ENCODE assay signal across 10 cellular contexts in the genomic region with DNA sequence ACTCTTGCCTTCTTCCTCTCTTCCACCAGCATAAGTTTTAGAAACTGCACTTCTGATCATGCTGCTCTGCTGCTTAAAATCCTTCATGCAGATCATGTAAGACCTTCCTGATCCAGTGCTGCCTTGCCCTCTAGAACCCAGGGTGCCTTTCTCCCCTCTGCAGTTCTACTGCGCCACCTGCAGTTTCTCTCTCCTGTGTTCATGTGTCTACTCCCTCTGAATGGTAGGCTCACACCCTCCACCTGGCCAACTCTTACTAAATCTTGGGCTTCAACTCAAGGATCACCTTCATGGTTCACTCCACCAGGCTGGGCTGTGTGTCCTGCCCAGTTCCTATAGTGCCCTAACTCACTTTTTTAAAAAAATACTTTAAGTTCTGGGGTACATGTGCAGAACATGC.
DNase-seq lines count a peak whose midpoint lies in the region; ATAC-seq and TF ChIP-seq lines count a peak whose summit lies in the region.
"Had no signal": no experiment of that assay in that cellular context is flagged by ENCODE, and none has a peak within 500 bp of the region (broad histone marks: within the 10 kb centered on the region; RNA-seq: fewer than 3 reads in every experiment).

No MANE protein-coding gene starts in this region.

- H3K4me3 Mint-ChIP-seq in CD8-positive, alpha-beta memory T cell = peak overlapping the region in 4 of 7 donors; percentile 20 to 58 (median 38)
- H3K4me3 Mint-ChIP-seq in GM23338 (no peak overlapping the region), WTC11 (no peak overlapping the region)

- peaks cover 66 to 86% (median 82%) of the 10 kb centered on the region in 3 donors for H3K4me1 Mint-ChIP-seq in CD8-positive, alpha-beta memory T cell
- H3K4me1 Mint-ChIP-seq in GM23338 (no peaks in the 10 kb centered on the region), WTC11 (peaks cover 3% of the 10 kb centered on the region; the same call in 1 of the 2 replicates)

- no peaks in the 10 kb centered on the region for H3K9me3 ChIP-seq in CD8-positive, alpha-beta memory T cell (ENCODE audit: low read length)
- no peaks in the 10 kb centered on the region for H3K9me3 ChIP-seq in gastrocnemius medialis
- H3K9me3 ChIP-seq: tibial nerve had no signal

- H3K27ac ChIP-seq in CD8-positive, alpha-beta memory T cell (ENCODE audit: low read depth, low read length) = no peak overlapping the region
- H3K27ac ChIP-seq in GM23338 (ENCODE audit: low read depth) (no peak overlapping the region), gastrocnemius medialis (no peak overlapping the region)
- H3K27ac ChIP-seq: tibial nerve had no signal

- H3K27me3 ChIP-seq in CD8-positive, alpha-beta memory T cell (ENCODE audit: insufficient read depth, low read length, poor library complexity, severe bottlenecking) = no peaks in the 10 kb centered on the region
- no peaks in the 10 kb centered on the region for H3K27me3 ChIP-seq in GM23338 (ENCODE audit: insufficient read depth)
- H3K27me3 ChIP-seq in gastrocnemius medialis = no peaks in the 10 kb centered on the region
- H3K27me3 ChIP-seq: hepatocyte, tibial nerve had no signal

- peak in 2 of 5 donors; percentile 16 to 63 for DNase-seq in CD8-positive, alpha-beta memory T cell
- DNase-seq in GM23338 (ENCODE audit: low spot score) = peak; percentile 51
- peak; percentile 36 for DNase-seq in WTC11 (ENCODE audit: low spot score)
- DNase-seq in fibroblast of villous mesenchyme (ENCODE audit: low read depth) = no peak
- no peak for DNase-seq in EL
- DNase-seq in gastrocnemius medialis = no peak

- H3K36me3 ChIP-seq in CD8-positive, alpha-beta memory T cell (ENCODE audit: insufficient read depth, low read length) = no peaks in the 10 kb centered on the region
- no peaks in the 10 kb centered on the region for H3K36me3 ChIP-seq in GM23338 (ENCODE audit: insufficient read depth)
- no peaks in the 10 kb centered on the region for H3K36me3 ChIP-seq in gastrocnemius medialis
- H3K36me3 ChIP-seq: tibial nerve had no signal

- in situ Hi-C loops in gastrocnemius medialis (cut with MboI; ENCODE audit: low sequenced_read_pairs in 4 of 4) = no loop called here

- peaks cover 0 to 2% (median 0%) of the 10 kb centered on the region in 5 donors for H3K9me3 Mint-ChIP-seq in CD8-positive, alpha-beta memory T cell
- H3K9me3 Mint-ChIP-seq in GM23338 (peaks cover 5% of the 10 kb centered on the region; the same call in 2 of the 3 replicates), WTC11 (peaks cover 4% of the 10 kb centered on the region)

- POLR2A ChIA-PET in CD8-positive, alpha-beta memory T cell (lab: Charles Lee) = no interaction called here
- POLR2A ChIA-PET in WTC11 (lab: Charles Lee) = no interaction called here

- no peaks in the 10 kb centered on the region for H3K79me2 ChIP-seq in GM23338 (replicated peaks; ENCODE audit: insufficient read depth)
- H3K79me2 ChIP-seq: hepatocyte had no signal

- no peaks in the 10 kb centered on the region for H3F3A ChIP-seq in GM23338 (replicated peaks; ENCODE audit: low read depth)

- peak; percentile 84 for ATAC-seq in GM23338
- ATAC-seq in WTC11 = peak; percentile 89
- ATAC-seq in GM21619 (IDR thresholded peaks at IDR 0.05; ENCODE audit: unreplicated experiment) = no peak
- ATAC-seq in HG02798 (IDR thresholded peaks at IDR 0.05; ENCODE audit: poor library complexity, unreplicated experiment) = no peak
- ATAC-seq in gastrocnemius medialis = no peak

- no peak overlapping the region for H3K4me2 ChIP-seq in GM23338
- H3K4me2 ChIP-seq: hepatocyte had no signal

- no peak for TF ChIP-seq POLR2A in gastrocnemius medialis (IDR thresholded peaks at IDR 0.05)

- peaks cover 74% of the 10 kb centered on the region for H3K4me1 ChIP-seq in CD8-positive, alpha-beta memory T cell (ENCODE audit: insufficient read depth, low read length)
- H3K4me1 ChIP-seq in GM23338 (ENCODE audit: insufficient read depth) (no peaks in the 10 kb centered on the region), gastrocnemius medialis (no peaks in the 10 kb centered on the region)
- H3K4me1 ChIP-seq: tibial nerve had no signal

- peak overlapping the region in 7 of 8 donors; percentile 51 to 100 (median 89) for H3K27ac Mint-ChIP-seq in CD8-positive, alpha-beta memory T cell
- H3K27ac Mint-ChIP-seq in GM23338 = no peak overlapping the region
- H3K27ac Mint-ChIP-seq in WTC11 = no peak overlapping the region

- peak; percentile 49 to 87 for TF ChIP-seq CTCF in GM23338 (conservative IDR thresholded peaks at IDR 0.05; ENCODE audit: low read depth in 2 of 2)
- TF ChIP-seq CTCF in WTC11 (IDR thresholded peaks at IDR 0.05) = no peak
- peak; percentile 17 for TF ChIP-seq CTCF in fibroblast of villous mesenchyme (IDR thresholded peaks at IDR 0.05; ENCODE audit: insufficient read depth, low read depth, low read length)
- no peak for TF ChIP-seq CTCF in gastrocnemius medialis (IDR thresholded peaks at IDR 0.05 in 4 of 5, conservative IDR thresholded peaks at IDR 0.05 in 1 of 5)

- CTCF ChIA-PET in CD8-positive, alpha-beta memory T cell (lab: Charles Lee) = no interaction called here
- CTCF ChIA-PET in WTC11 (lab: Charles Lee) = no interaction called here

- H4K20me1 ChIP-seq in GM23338 (replicated peaks; ENCODE audit: insufficient read depth) = no peaks in the 10 kb centered on the region

- no peaks in the 10 kb centered on the region for H3K36me3 Mint-ChIP-seq in CD8-positive, alpha-beta memory T cell
- H3K36me3 Mint-ChIP-seq in GM23338 (ENCODE audit: low read depth) (peaks cover 2% of the 10 kb centered on the region; the same call in 1 of the 3 replicates), WTC11 (peaks cover 4% of the 10 kb centered on the region; the same call in 1 of the 2 replicates)

- peak overlapping the region; percentile 91 for H2AFZ ChIP-seq in GM23338
- H2AFZ ChIP-seq: hepatocyte had no signal

- no peak overlapping the region for H3K4me3 ChIP-seq in CD8-positive, alpha-beta memory T cell (ENCODE audit: low read length)
- H3K4me3 ChIP-seq in GM23338 (no peak overlapping the region), fibroblast of villous mesenchyme (ENCODE audit: low read depth, low read length) (no peak overlapping the region), gastrocnemius medialis (no peak overlapping the region)
- H3K4me3 ChIP-seq: hepatocyte, tibial nerve had no signal

- intact Hi-C loops in gastrocnemius medialis (cut with DNase I; ENCODE audit: low total_unique reads) = no loop called here

- peaks cover 5% of the 10 kb centered on the region; the same call in 1 of the 2 replicates for H3K9me2 ChIP-seq in GM23338 (ENCODE audit: insufficient read depth)

- peaks cover 0 to 1% of the 10 kb centered on the region in 2 donors for H3K27me3 Mint-ChIP-seq in CD8-positive, alpha-beta memory T cell
- H3K27me3 Mint-ChIP-seq in GM23338 (ENCODE audit: insufficient read depth, low read depth, poor library complexity) (peaks cover 2% of the 10 kb centered on the region), WTC11 (ENCODE audit: low read depth) (no peaks in the 10 kb centered on the region)

TF ChIP-seq in GM23338, 12 proteins besides CTCF, POLR2A, EP300 and RAD21 (continues in another document):
- no peak for TF ChIP-seq NANOG (IDR thresholded peaks at IDR 0.05; ENCODE audit: borderline replicate concordance)
- TF ChIP-seq ETS1 (IDR thresholded peaks at IDR 0.05) = no peak
- TF ChIP-seq STAT1 (IDR thresholded peaks at IDR 0.05; ENCODE audit: unreplicated experiment) = no peak
- TF ChIP-seq POLR2AphosphoS5 (IDR thresholded peaks at IDR 0.05; ENCODE audit: low read depth) = no peak

TF ChIP-seq in WTC11, 78 proteins besides CTCF, POLR2A, EP300 and RAD21 (continues in another document):
- TF ChIP-seq SMAD4 (CRISPR knock-in tag; IDR thresholded peaks at IDR 0.05) (no peak), IRF2 (CRISPR knock-in tag; IDR thresholded peaks at IDR 0.05; ENCODE audit: borderline replicate concordance, low read depth) (no peak), MYBL2 (CRISPR knock-in tag; IDR thresholded peaks at IDR 0.05) (no peak)
- TF ChIP-seq, protein P1, sequence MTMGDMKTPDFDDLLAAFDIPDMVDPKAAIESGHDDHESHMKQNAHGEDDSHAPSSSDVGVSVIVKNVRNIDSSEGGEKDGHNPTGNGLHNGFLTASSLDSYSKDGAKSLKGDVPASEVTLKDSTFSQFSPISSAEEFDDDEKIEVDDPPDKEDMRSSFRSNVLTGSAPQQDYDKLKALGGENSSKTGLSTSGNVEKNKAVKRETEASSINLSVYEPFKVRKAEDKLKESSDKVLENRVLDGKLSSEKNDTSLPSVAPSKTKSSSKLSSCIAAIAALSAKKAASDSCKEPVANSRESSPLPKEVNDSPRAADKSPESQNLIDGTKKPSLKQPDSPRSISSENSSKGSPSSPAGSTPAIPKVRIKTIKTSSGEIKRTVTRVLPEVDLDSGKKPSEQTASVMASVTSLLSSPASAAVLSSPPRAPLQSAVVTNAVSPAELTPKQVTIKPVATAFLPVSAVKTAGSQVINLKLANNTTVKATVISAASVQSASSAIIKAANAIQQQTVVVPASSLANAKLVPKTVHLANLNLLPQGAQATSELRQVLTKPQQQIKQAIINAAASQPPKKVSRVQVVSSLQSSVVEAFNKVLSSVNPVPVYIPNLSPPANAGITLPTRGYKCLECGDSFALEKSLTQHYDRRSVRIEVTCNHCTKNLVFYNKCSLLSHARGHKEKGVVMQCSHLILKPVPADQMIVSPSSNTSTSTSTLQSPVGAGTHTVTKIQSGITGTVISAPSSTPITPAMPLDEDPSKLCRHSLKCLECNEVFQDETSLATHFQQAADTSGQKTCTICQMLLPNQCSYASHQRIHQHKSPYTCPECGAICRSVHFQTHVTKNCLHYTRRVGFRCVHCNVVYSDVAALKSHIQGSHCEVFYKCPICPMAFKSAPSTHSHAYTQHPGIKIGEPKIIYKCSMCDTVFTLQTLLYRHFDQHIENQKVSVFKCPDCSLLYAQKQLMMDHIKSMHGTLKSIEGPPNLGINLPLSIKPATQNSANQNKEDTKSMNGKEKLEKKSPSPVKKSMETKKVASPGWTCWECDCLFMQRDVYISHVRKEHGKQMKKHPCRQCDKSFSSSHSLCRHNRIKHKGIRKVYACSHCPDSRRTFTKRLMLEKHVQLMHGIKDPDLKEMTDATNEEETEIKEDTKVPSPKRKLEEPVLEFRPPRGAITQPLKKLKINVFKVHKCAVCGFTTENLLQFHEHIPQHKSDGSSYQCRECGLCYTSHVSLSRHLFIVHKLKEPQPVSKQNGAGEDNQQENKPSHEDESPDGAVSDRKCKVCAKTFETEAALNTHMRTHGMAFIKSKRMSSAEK (CRISPR knock-in tag; IDR thresholded peaks at IDR 0.05; ENCODE audit: borderline replicate concordance) = no peak
- TF ChIP-seq, protein P2, sequence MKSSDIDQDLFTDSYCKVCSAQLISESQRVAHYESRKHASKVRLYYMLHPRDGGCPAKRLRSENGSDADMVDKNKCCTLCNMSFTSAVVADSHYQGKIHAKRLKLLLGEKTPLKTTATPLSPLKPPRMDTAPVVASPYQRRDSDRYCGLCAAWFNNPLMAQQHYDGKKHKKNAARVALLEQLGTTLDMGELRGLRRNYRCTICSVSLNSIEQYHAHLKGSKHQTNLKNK (CRISPR knock-in tag; IDR thresholded peaks at IDR 0.05) = no peak

Comparison
In these comparisons a context has a peak if more than half of its experiments do, and no peak if none do; other contexts are left out.
1. DNase-seq: peak in GM23338 (single experiment) and WTC11 (single experiment); none in fibroblast of villous mesenchyme (single experiment), EL (single experiment) and gastrocnemius medialis (0 of 2).
2. H3K27ac Mint-ChIP-seq: peak in CD8-positive, alpha-beta memory T cell (7 of 8); none in GM23338 (single experiment) and WTC11 (single experiment).
3. H3K4me3 Mint-ChIP-seq: peak in CD8-positive, alpha-beta memory T cell (4 of 7); none in GM23338 (single experiment) and WTC11 (single experiment).
4. ATAC-seq: peak in GM23338 (single experiment) and WTC11 (single experiment); none in GM21619 (single experiment), HG02798 (single experiment) and gastrocnemius medialis (0 of 2).
5. CTCF ChIP-seq: peak in GM23338 (2 of 2) and fibroblast of villous mesenchyme (single experiment); none in WTC11 (single experiment) and gastrocnemius medialis (0 of 5).